Comparison of ENCODE assay signal across 8 cellular contexts in the genomic region with DNA sequence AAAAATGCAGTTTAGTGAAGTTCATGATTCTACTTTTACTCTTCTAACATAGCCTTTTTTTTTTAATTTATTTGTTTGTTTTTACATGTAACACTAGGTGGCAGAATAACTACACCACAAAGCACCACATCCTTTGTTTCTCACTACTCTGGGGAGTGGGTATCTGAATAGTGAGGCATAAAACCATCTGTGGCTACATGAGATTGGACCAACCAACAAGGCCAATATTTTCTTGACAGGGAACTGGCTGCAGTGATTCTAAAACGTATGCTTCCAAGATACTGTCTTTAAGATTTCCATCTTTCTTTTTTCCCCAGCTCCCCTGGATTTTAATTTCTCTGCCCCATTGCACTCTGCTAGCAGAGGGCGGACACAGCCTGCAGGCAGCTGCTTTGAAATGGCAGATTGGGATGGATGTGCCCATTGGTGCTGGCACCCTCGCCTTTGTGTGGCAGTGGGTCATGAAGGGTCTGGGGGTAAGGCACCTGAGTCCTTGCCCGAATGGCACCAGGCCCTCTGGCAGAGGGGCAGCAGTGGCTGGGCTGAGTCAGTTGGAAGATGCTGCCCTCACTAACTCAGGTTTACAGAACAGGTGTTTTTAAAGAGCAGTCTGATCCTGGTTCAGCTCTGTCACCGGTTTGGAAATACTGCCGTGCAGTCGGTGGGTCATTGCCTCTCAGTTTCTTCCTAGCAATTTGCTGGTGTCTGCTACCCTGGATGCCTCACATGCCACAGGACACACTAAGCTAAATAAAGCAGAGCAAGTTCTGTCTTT.
DNase-seq lines count a peak whose midpoint lies in the region; ATAC-seq and TF ChIP-seq lines count a peak whose summit lies in the region.

No MANE protein-coding gene starts in this region.

- H3K79me2 ChIP-seq in PC-3 (ENCODE audit: low read length) = no peaks in the 10 kb centered on the region

- CTCF ChIA-PET in PC-3 (lab: Charles Lee) = interaction anchor here (0.6 to 4.1 kb wide), 6 partner anchors 48 to 568 kb away, joined by 3 to 21 read pairs (median 5); no protein-coding TSS in a partner anchor

- no peaks in the 10 kb centered on the region for H3F3A ChIP-seq in PC-3 (ENCODE audit: low read length, unreplicated experiment)

- DNase-seq in NCI-H82 (lab: John Stamatoyannopoulos, UW) = peak; percentile 63
- no peak for DNase-seq in NCI-H82 treated with DMSO at 0.1 percent for 48 hours (lab: John Stamatoyannopoulos, UW; ENCODE audit: unreplicated experiment)
- peak; percentile 71 for DNase-seq in PC-3
- DNase-seq in dorsolateral prefrontal cortex = peak in 3 of 10 donors; percentile 27 to 42 (median 34)
- no peak for DNase-seq in lower lobe of right lung
- no peak for DNase-seq in thoracic aorta (ENCODE audit: low spot score)
- DNase-seq in mesenteric fat pad (ENCODE audit: low spot score) = no peak

- H3K36me3 ChIP-seq in HUES64 (ENCODE audit: insufficient read depth, low read length) (no peaks in the 10 kb centered on the region), PC-3 (ENCODE audit: low read depth, low read length) (no peaks in the 10 kb centered on the region), lower lobe of right lung (no peaks in the 10 kb centered on the region), thoracic aorta (no peaks in the 10 kb centered on the region)

- POLR2A ChIA-PET in PC-3 (lab: Charles Lee; ENCODE audit: unreplicated experiment) = interaction anchor here (0.5 to 1.5 kb wide), 5 partner anchors 117 to 576 kb away, joined by 3 to 9 read pairs (median 4); partner anchors contain the start of gene ZFP36L1

- BruUV-seq in PC-3 (replicated peaks; lab: Mats Ljungman, UMichigan) = no TSS peak

- H2AFZ ChIP-seq in PC-3 (ENCODE audit: low read length) = no peak overlapping the region

- WGBS in HUES64 = 50% methylated on average over 7 of the region's 7 CpGs

- H3K4me3 ChIP-seq in HUES64 (ENCODE audit: low read length) (no peak overlapping the region), PC-3 (ENCODE audit: low read length) (no peak overlapping the region), dorsolateral prefrontal cortex (no peak overlapping the region), lower lobe of right lung (no peak overlapping the region), thoracic aorta (no peak overlapping the region)

- peak overlapping the region; percentile 21; the same call in 1 of the 2 replicates for H3K9ac ChIP-seq in HUES64 (ENCODE audit: low read depth, low read length)
- H3K9ac ChIP-seq in PC-3 (ENCODE audit: low read length) = peak overlapping the region; percentile 53; the same call in 1 of the 2 replicates

- no peaks in the 10 kb centered on the region for H3K27me3 ChIP-seq in HUES64 (ENCODE audit: insufficient read depth, low read length)
- no peaks in the 10 kb centered on the region for H3K27me3 ChIP-seq in PC-3 (ENCODE audit: low read length)
- H3K27me3 ChIP-seq in dorsolateral prefrontal cortex = no peaks in the 10 kb centered on the region
- H3K27me3 ChIP-seq in lower lobe of right lung (ENCODE audit: low read depth) = no peaks in the 10 kb centered on the region
- no peaks in the 10 kb centered on the region for H3K27me3 ChIP-seq in thoracic aorta (replicated peaks; ENCODE audit: insufficient read depth)

- peak overlapping the region; percentile 32; the same call in 1 of the 2 replicates for H3K27ac ChIP-seq in HUES64 (ENCODE audit: low read depth, low read length)
- H3K27ac ChIP-seq in PC-3 (ENCODE audit: low read length) = peak overlapping the region; percentile 82
- peak overlapping the region in 47 of 59 donors; percentile 3 to 85 (median 60) for H3K27ac ChIP-seq in dorsolateral prefrontal cortex
- H3K27ac ChIP-seq in lower lobe of right lung = peak overlapping the region; percentile 4
- H3K27ac ChIP-seq in thoracic aorta = peak overlapping the region; percentile 82 to 88

- no peaks in the 10 kb centered on the region for H3K9me2 ChIP-seq in PC-3 (replicated peaks; ENCODE audit: low read length)

- peak; percentile 85 for TF ChIP-seq CTCF in PC-3 (conservative IDR thresholded peaks at IDR 0.05; ENCODE audit: low read depth, low read length)
- peak; percentile 57 to 91 (median 72) for TF ChIP-seq CTCF in dorsolateral prefrontal cortex (IDR thresholded peaks at IDR 0.05 in 54 of 56, conservative IDR thresholded peaks at IDR 0.05 in 2 of 56; ENCODE audit: low read depth in 1 of 56, partially characterized antibody in 56 of 56)
- peak; percentile 57 for TF ChIP-seq CTCF in lower lobe of right lung (IDR thresholded peaks at IDR 0.05)
- peak; percentile 59 for TF ChIP-seq CTCF in thoracic aorta (IDR thresholded peaks at IDR 0.05)

- no peak overlapping the region for H3K4me2 ChIP-seq in PC-3 (ENCODE audit: low read length)

- ATAC-seq in PC-3 (0 out of 2 replicates have a peak, but pooled peaks have one; percentile 6), lower lobe of right lung (peak; percentile 73 to 85), thoracic aorta (ENCODE audit: insufficient number of reproducible peaks, low FRiP score, low read depth) (no peak)

- intact Hi-C loops in PC-3 (cut with micrococcal nuclease) (loop anchor here (1.0 to 5.0 kb wide), 3 partner anchors 366 to 568 kb away; no protein-coding TSS in a partner anchor), dorsolateral prefrontal cortex (cut with DNase I) (loop anchor here (1.0 to 10.0 kb wide), 6 partner anchors 126 to 568 kb away; no protein-coding TSS in a partner anchor), lower lobe of right lung (cut with DNase I) (loop anchor here (10.0 kb wide), 2 partner anchors 304 to 546 kb away; partner anchors contain the start of gene ZFP36L1)

- H3K9me3 ChIP-seq in HUES64 (ENCODE audit: insufficient read depth, low read depth, low read length) (no peaks in the 10 kb centered on the region), PC-3 (ENCODE audit: low read length) (no peaks in the 10 kb centered on the region), lower lobe of right lung (no peaks in the 10 kb centered on the region), thoracic aorta (no peaks in the 10 kb centered on the region)

- H4K20me1 ChIP-seq in PC-3 (ENCODE audit: low read length) = no peaks in the 10 kb centered on the region

- H3K4me1 ChIP-seq in HUES64 (ENCODE audit: insufficient read depth, low read length) = peaks cover 80% of the 10 kb centered on the region
- peaks cover 65% of the 10 kb centered on the region for H3K4me1 ChIP-seq in PC-3 (ENCODE audit: insufficient read depth, low read length)
- H3K4me1 ChIP-seq in lower lobe of right lung = peaks cover 70% of the 10 kb centered on the region
- H3K4me1 ChIP-seq in thoracic aorta (ENCODE audit: control insufficient read depth in 1 of 2, low read depth in 2 of 2) = peaks cover 55 to 71% of the 10 kb centered on the region in 2 donors

Comparison
In these comparisons a context has a peak if more than half of its experiments do, and no peak if none do; other contexts are left out.
1. DNase-seq: peak in NCI-H82 (single experiment) and PC-3 (single experiment); none in NCI-H82 treated with DMSO at 0.1 percent for 48 hours (single experiment), lower lobe of right lung (single experiment), thoracic aorta (single experiment) and mesenteric fat pad (single experiment).
2. H3K27ac ChIP-seq: peak in every context shown above with its lines; median percentile 85 in thoracic aorta; 82 in PC-3; 60 in dorsolateral prefrontal cortex; 32 in HUES64; 4 in lower lobe of right lung.
3. Peak in every context shown above with its lines, with median percentiles within 50 percentile points of each other: CTCF ChIP-seq.